In genomic region chr2:137467246-137467862, GRCh38 we compare ENCODE assay signal across 9 cellular contexts.
A peak's percentile ranks its signal among the peaks of the same experiment; 100 is the strongest.
DNase-seq lines count a peak whose midpoint lies in the region; ATAC-seq and TF ChIP-seq lines count a peak whose summit lies in the region.
"Had no signal": no experiment of that assay in that cellular context is flagged by ENCODE, and none has a peak within 500 bp of the region (broad histone marks: within the 10 kb centered on the region; RNA-seq: fewer than 3 reads in every experiment).

No MANE protein-coding gene starts in this region.

- H3K4me3 ChIP-seq in DND-41 (ENCODE audit: low read depth in 1 of 2, low read length in 2 of 2) (no peak overlapping the region), dorsolateral prefrontal cortex (no peak overlapping the region)
- H3K4me3 ChIP-seq: skin epidermis had no signal

- H3K79me2 ChIP-seq in DND-41 (ENCODE audit: insufficient read depth, low read length), result no peaks in the 10 kb centered on the region

- H3K27ac ChIP-seq in DND-41 (ENCODE audit: low read length), result no peak overlapping the region
- H3K27ac ChIP-seq in dorsolateral prefrontal cortex, result no peak overlapping the region
- H3K27ac ChIP-seq: skin epidermis had no signal

- no peak overlapping the region for H3K4me2 ChIP-seq in DND-41 (ENCODE audit: insufficient read depth, low read length)

- no peak overlapping the region for H3K27ac Mint-ChIP-seq in activated T-helper 2 cell treated with anti-CD3 and anti-CD28 coated beads, Interferon-gamma antibody, Interleukin-2, Interleukin-4, amounts not matched to agents 10 μg/mL and 5 μg/mL and 100 μg/mL, durations not matched to agents 14 hours and 24 hours and 36 hours

- no peaks in the 10 kb centered on the region for H4K20me1 ChIP-seq in DND-41 (ENCODE audit: insufficient read depth, low read length)

- no peaks in the 10 kb centered on the region for H3K36me3 ChIP-seq in DND-41 (ENCODE audit: insufficient read depth, low read length)

- no peaks in the 10 kb centered on the region for H3K27me3 Mint-ChIP-seq in activated T-helper 2 cell treated with anti-CD3 and anti-CD28 coated beads, Interferon-gamma antibody, Interleukin-2, Interleukin-4, amounts not matched to agents 10 μg/mL and 5 μg/mL and 100 μg/mL, durations not matched to agents 14 hours and 24 hours and 36 hours (ENCODE audit: low read depth)

- H3K36me3 Mint-ChIP-seq in activated T-helper 2 cell treated with anti-CD3 and anti-CD28 coated beads, Interferon-gamma antibody, Interleukin-2, Interleukin-4, amounts not matched to agents 10 μg/mL and 5 μg/mL and 100 μg/mL, durations not matched to agents 14 hours and 24 hours and 36 hours (ENCODE audit: low read depth), result no peaks in the 10 kb centered on the region

- intact Hi-C loops in dorsolateral prefrontal cortex (cut with DNase I), result loop anchor here in 1 of 2 donors (10.0 kb wide), 1 partner anchor 367 kb away; no protein-coding TSS in a partner anchor
- intact Hi-C loops in activated T-helper 2 cell treated with anti-CD3 and anti-CD28 coated beads, Interferon-gamma antibody, Interleukin-2, Interleukin-4, amounts not matched to agents 10 μg/mL and 5 μg/mL and 100 μg/mL, durations not matched to agents 14 hours and 24 hours and 36 hours (cut with micrococcal nuclease), result loop anchor here (2.0 kb wide), 1 partner anchor 371 kb away; no protein-coding TSS in a partner anchor

- H3K4me1 Mint-ChIP-seq in activated T-helper 2 cell treated with anti-CD3 and anti-CD28 coated beads, Interferon-gamma antibody, Interleukin-2, Interleukin-4, amounts not matched to agents 10 μg/mL and 5 μg/mL and 100 μg/mL, durations not matched to agents 14 hours and 24 hours and 36 hours (ENCODE audit: low read depth), result no peaks in the 10 kb centered on the region

- H3K9ac ChIP-seq in DND-41 (ENCODE audit: low read depth, low read length), result no peak overlapping the region

- no peak overlapping the region for H2AFZ ChIP-seq in DND-41 (ENCODE audit: low read depth, low read length)

- H3K4me1 ChIP-seq in DND-41 (ENCODE audit: insufficient read depth, low read length), result no peaks in the 10 kb centered on the region

- no peaks in the 10 kb centered on the region for H3K9me3 Mint-ChIP-seq in activated T-helper 2 cell treated with anti-CD3 and anti-CD28 coated beads, Interferon-gamma antibody, Interleukin-2, Interleukin-4, amounts not matched to agents 10 μg/mL and 5 μg/mL and 100 μg/mL, durations not matched to agents 14 hours and 24 hours and 36 hours

- TF ChIP-seq CTCF in DND-41 (IDR thresholded peaks at IDR 0.05; ENCODE audit: borderline replicate concordance, extremely low read depth, low read length, poor library complexity, severe bottlenecking), result peak; percentile 74
- TF ChIP-seq CTCF in dorsolateral prefrontal cortex (IDR thresholded peaks at IDR 0.05 in 54 of 56, conservative IDR thresholded peaks at IDR 0.05 in 2 of 56; ENCODE audit: low read depth in 1 of 56, partially characterized antibody in 56 of 56), result peak; percentile 26 to 73 (median 56)

- no peak overlapping the region for H3K4me3 Mint-ChIP-seq in activated T-helper 2 cell treated with anti-CD3 and anti-CD28 coated beads, Interferon-gamma antibody, Interleukin-2, Interleukin-4, amounts not matched to agents 10 μg/mL and 5 μg/mL and 100 μg/mL, durations not matched to agents 14 hours and 24 hours and 36 hours (ENCODE audit: low read depth)

- peak; percentile 66; the same call in 2 of the 3 replicates for ATAC-seq in DND-41 (ENCODE audit: insufficient read depth, low read depth)
- ATAC-seq in GM19328 (IDR thresholded peaks at IDR 0.05; ENCODE audit: unreplicated experiment), result peak; percentile 67
- peak; percentile 89 for ATAC-seq in HG03139 (IDR thresholded peaks at IDR 0.05; ENCODE audit: unreplicated experiment)
- no peak for ATAC-seq in HG03571 (IDR thresholded peaks at IDR 0.05; ENCODE audit: unreplicated experiment)

- H3K27me3 ChIP-seq in DND-41 (ENCODE audit: insufficient read depth, low read length, poor library complexity), result no peaks in the 10 kb centered on the region
- H3K27me3 ChIP-seq in dorsolateral prefrontal cortex, result peaks cover 0 to 14% (median 0%) of the 10 kb centered on the region in 45 donors

- H3K9me3 ChIP-seq in DND-41 (ENCODE audit: insufficient read depth, low read length, severe bottlenecking), result no peaks in the 10 kb centered on the region

- peak; percentile 31 for DNase-seq in DND-41
- DNase-seq in NCI-H510A treated with DMSO at 0.1 percent for 48 hours (lab: John Stamatoyannopoulos, UW), result peak; percentile 51
- peak in 5 of 10 donors; percentile 16 to 41 (median 31) for DNase-seq in dorsolateral prefrontal cortex
- DNase-seq in myocyte (ENCODE audit: low read depth), result peak; percentile 4
- no peak for DNase-seq in activated T-helper 2 cell treated with anti-CD3 and anti-CD28 coated beads, Interferon-gamma antibody, Interleukin-2, Interleukin-4, amounts not matched to agents 10 μg/mL and 5 μg/mL and 100 μg/mL, durations not matched to agents 14 hours and 24 hours and 36 hours (ENCODE audit: low spot score)
